18 cellular contexts compared by ENCODE assay signal in genomic region chr2:18551169-18551568, GRCh38. TPM values are rescaled to one million over a fixed set of nuclear protein-coding genes. Genes with fewer than 3 reads are reported as not detected.
"Had no signal": no experiment of that assay in that cellular context is flagged by ENCODE, and none has a peak within 500 bp of the region (broad histone marks: within the 10 kb centered on the region; RNA-seq: fewer than 3 reads in every experiment).

No MANE protein-coding gene starts in this region.

- DNase-seq: activated CD4-positive, alpha-beta T cell treated with anti-CD3 and anti-CD28 coated beads, Interleukin-2, amount 10 ng/mL, durations not matched to agents 7 days and 5 days; activated CD8-positive, alpha-beta memory T cell treated with anti-CD3 and anti-CD28 coated beads for 24 hours; activated naive CD4-positive, alpha-beta T cell; activated naive CD8-positive, alpha-beta T cell treated with anti-CD3 and anti-CD28 coated beads, Interleukin-2, amount 10 ng/mL, durations not matched to agents 7 days and 5 days; brain microvascular endothelial cell; cortex of kidney; effector CD8-positive, alpha-beta T cell; heart left ventricle; left cardiac atrium; naive B cell had no signal

- H3K9me3 Mint-ChIP-seq: activated CD4-positive, alpha-beta T cell treated with anti-CD3 and anti-CD28 coated beads, Interleukin-2, amount 10 ng/mL, durations not matched to agents 7 days and 5 days; activated naive CD8-positive, alpha-beta T cell treated with anti-CD3 and anti-CD28 coated beads, Interleukin-2, amount 10 ng/mL, durations not matched to agents 7 days and 5 days; naive B cell; stimulated activated effector memory CD8-positive, alpha-beta T cell treated with anti-CD3 and anti-CD28 coated beads, Interleukin-12 subunit alpha, Interleukin-12 subunit beta, amount 100 ng/mL, for 72 hours had no signal

- H3K27ac Mint-ChIP-seq: activated CD4-positive, alpha-beta T cell treated with anti-CD3 and anti-CD28 coated beads, Interleukin-2, amount 10 ng/mL, durations not matched to agents 7 days and 5 days; activated naive CD8-positive, alpha-beta T cell treated with anti-CD3 and anti-CD28 coated beads, Interleukin-2, amount 10 ng/mL, durations not matched to agents 7 days and 5 days; stimulated activated effector memory CD8-positive, alpha-beta T cell treated with anti-CD3 and anti-CD28 coated beads, Interleukin-12 subunit alpha, Interleukin-12 subunit beta, amount 100 ng/mL, for 72 hours had no signal

- H3K27me3 ChIP-seq: brain microvascular endothelial cell, heart left ventricle had no signal

- H3K27ac ChIP-seq: parathyroid adenoma had no signal

- H3K4me3 Mint-ChIP-seq: activated CD4-positive, alpha-beta T cell treated with anti-CD3 and anti-CD28 coated beads, Interleukin-2, amount 10 ng/mL, durations not matched to agents 7 days and 5 days; activated naive CD8-positive, alpha-beta T cell treated with anti-CD3 and anti-CD28 coated beads, Interleukin-2, amount 10 ng/mL, durations not matched to agents 7 days and 5 days; naive B cell; stimulated activated effector memory CD8-positive, alpha-beta T cell treated with anti-CD3 and anti-CD28 coated beads, Interleukin-12 subunit alpha, Interleukin-12 subunit beta, amount 100 ng/mL, for 72 hours had no signal

- H3K27me3 Mint-ChIP-seq: activated CD4-positive, alpha-beta T cell treated with anti-CD3 and anti-CD28 coated beads, Interleukin-2, amount 10 ng/mL, durations not matched to agents 7 days and 5 days; activated naive CD8-positive, alpha-beta T cell treated with anti-CD3 and anti-CD28 coated beads, Interleukin-2, amount 10 ng/mL, durations not matched to agents 7 days and 5 days; naive B cell had no signal

- H3K4me3 ChIP-seq: heart left ventricle had no signal

- ATAC-seq: heart left ventricle; stimulated activated effector memory CD8-positive, alpha-beta T cell treated with anti-CD3 and anti-CD28 coated beads, Interleukin-12 subunit alpha, Interleukin-12 subunit beta, amount 100 ng/mL, for 72 hours had no signal

- H3K9me3 ChIP-seq: heart left ventricle had no signal

RNA-seq across cellular contexts. Expression of gene NT5C1B, which starts 38.2 kb away (rescaled TPM):
- total RNA-seq: activated CD4-positive, alpha-beta T cell treated with anti-CD3 and anti-CD28 coated beads, Interleukin-2, amount 10 ng/mL, durations not matched to agents 7 days and 5 days; activated naive CD8-positive, alpha-beta T cell treated with anti-CD3 and anti-CD28 coated beads, Interleukin-2, amount 10 ng/mL, durations not matched to agents 7 days and 5 days; endothelial cell of umbilical vein; frontal cortex; heart left ventricle; left cardiac atrium; lung microvascular endothelial cell; mononuclear cell; renal cortical epithelial cell; urinary bladder had no signal
